In the genomic region with DNA sequence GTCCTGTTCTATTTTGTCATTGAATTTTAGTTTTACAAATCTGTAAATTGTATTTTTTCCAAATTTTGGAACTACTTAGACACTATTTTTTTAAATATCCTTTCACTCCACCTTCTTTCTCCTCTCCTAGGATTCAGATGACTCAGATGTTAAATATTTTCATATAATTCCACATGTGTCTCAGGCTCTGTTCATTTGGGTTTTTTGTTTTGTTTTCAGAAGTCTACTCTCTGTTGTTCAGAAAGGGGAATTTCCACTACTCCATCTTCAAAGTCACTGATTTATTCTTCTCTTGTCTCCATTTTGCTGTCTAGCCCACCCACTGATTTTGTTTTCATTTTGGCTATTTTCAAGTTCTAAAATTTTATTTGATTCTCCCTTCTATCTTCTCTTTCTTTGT, we compare ENCODE assay signal across 1 cellular context.
A peak's percentile ranks its signal among the peaks of the same experiment; 100 is the strongest.
TF ChIP-seq lines count a peak whose summit lies in the region.

No MANE protein-coding gene starts in this region.

TF ChIP-seq in endothelial cell of umbilical vein, 7 proteins besides CTCF, POLR2A, EP300 and RAD21 (continued from another document):
- peak; percentile 58 for TF ChIP-seq FOS (IDR thresholded peaks at IDR 0.05; ENCODE audit: borderline replicate concordance, insufficient read depth, low read length)
- TF ChIP-seq GATA2 (IDR thresholded peaks at IDR 0.05; ENCODE audit: insufficient read depth, insufficient read length, low read depth, low read length): no peak
- TF ChIP-seq MYC (IDR thresholded peaks at IDR 0.05; ENCODE audit: low read depth, low read length): no peak
- TF ChIP-seq EZH2 (IDR thresholded peaks at IDR 0.05; ENCODE audit: borderline replicate concordance, low read depth, low read length, severe bottlenecking): no peak
TF ChIP-seq in endothelial cell of umbilical vein: peak in this region for 1.
